ENCODE assay signal across 3 cellular contexts in genomic region chr7:105860793-105861192, GRCh38.
TF ChIP-seq lines count a peak whose summit lies in the region.

No MANE protein-coding gene starts in this region.

TF ChIP-seq in GM23338, 12 proteins besides CTCF, POLR2A, EP300 and RAD21 (continues in another document):
- no peak for TF ChIP-seq STAT1 (IDR thresholded peaks at IDR 0.05; ENCODE audit: unreplicated experiment)
- no peak for TF ChIP-seq EZH2phosphoT487 (IDR thresholded peaks at IDR 0.05; ENCODE audit: unreplicated experiment)
- no peak for TF ChIP-seq ZNF462 (CRISPR knock-in tag; IDR thresholded peaks at IDR 0.05)
- TF ChIP-seq ETS1 (IDR thresholded peaks at IDR 0.05) = no peak
- no peak for TF ChIP-seq ZNF331 (CRISPR knock-in tag; IDR thresholded peaks at IDR 0.05; ENCODE audit: low read depth)

TF ChIP-seq in WTC11, 78 proteins besides CTCF, POLR2A, EP300 and RAD21:
- no peak for TF ChIP-seq ARID4B (CRISPR knock-in tag; IDR thresholded peaks at IDR 0.05; ENCODE audit: borderline replicate concordance)

TF ChIP-seq in H1, 55 proteins besides CTCF, POLR2A, EP300 and RAD21:
- TF ChIP-seq E2F6 (IDR thresholded peaks at IDR 0.05) = no peak
- no peak for TF ChIP-seq USF2 (IDR thresholded peaks at IDR 0.05; ENCODE audit: low read length)
- TF ChIP-seq SUZ12 (IDR thresholded peaks at IDR 0.05; ENCODE audit: low read length) = no peak
- no peak for TF ChIP-seq CBX5 (IDR thresholded peaks at IDR 0.05; ENCODE audit: low read depth, low read length)
- no peak for TF ChIP-seq MAFK (IDR thresholded peaks at IDR 0.05; ENCODE audit: low read depth, low read length)
- no peak for TF ChIP-seq ASH2L (IDR thresholded peaks at IDR 0.05; ENCODE audit: low read length)
- TF ChIP-seq POU5F1 (IDR thresholded peaks at IDR 0.05; ENCODE audit: low read depth, low read length) = no peak
- TF ChIP-seq NANOG (IDR thresholded peaks at IDR 0.05; ENCODE audit: insufficient read depth, low read depth, low read length, poor library complexity, severe bottlenecking) = no peak
- no peak for TF ChIP-seq CHD7 (IDR thresholded peaks at IDR 0.05; ENCODE audit: insufficient replicate concordance, low read length)
- TF ChIP-seq ATF3 (IDR thresholded peaks at IDR 0.05; ENCODE audit: insufficient read depth, low read depth, low read length) = no peak
- no peak for TF ChIP-seq KDM4A (IDR thresholded peaks at IDR 0.05; ENCODE audit: low read depth, low read length, severe bottlenecking)
- TF ChIP-seq RXRA (IDR thresholded peaks at IDR 0.05; ENCODE audit: insufficient read depth, low read depth, low read length) = no peak
- TF ChIP-seq BRCA1 (IDR thresholded peaks at IDR 0.05; ENCODE audit: low read depth, low read length) = no peak
- TF ChIP-seq SRF (IDR thresholded peaks at IDR 0.05; ENCODE audit: low read depth, low read length) = no peak
- TF ChIP-seq SP2 (IDR thresholded peaks at IDR 0.05; ENCODE audit: low read length) = no peak
- no peak for TF ChIP-seq CREB1 (IDR thresholded peaks at IDR 0.05)
- TF ChIP-seq SIX5 (IDR thresholded peaks at IDR 0.05; ENCODE audit: low read depth, low read length) = no peak
- no peak for TF ChIP-seq EZH2 (IDR thresholded peaks at IDR 0.05; ENCODE audit: low read depth, low read length, severe bottlenecking)
- no peak for TF ChIP-seq RNF2 (IDR thresholded peaks at IDR 0.05; ENCODE audit: borderline replicate concordance, low read depth, low read length, missing control alignments, poor library complexity, severe bottlenecking)
- no peak for TF ChIP-seq CEBPB (IDR thresholded peaks at IDR 0.05; ENCODE audit: low read depth, low read length)
